In the genomic region with DNA sequence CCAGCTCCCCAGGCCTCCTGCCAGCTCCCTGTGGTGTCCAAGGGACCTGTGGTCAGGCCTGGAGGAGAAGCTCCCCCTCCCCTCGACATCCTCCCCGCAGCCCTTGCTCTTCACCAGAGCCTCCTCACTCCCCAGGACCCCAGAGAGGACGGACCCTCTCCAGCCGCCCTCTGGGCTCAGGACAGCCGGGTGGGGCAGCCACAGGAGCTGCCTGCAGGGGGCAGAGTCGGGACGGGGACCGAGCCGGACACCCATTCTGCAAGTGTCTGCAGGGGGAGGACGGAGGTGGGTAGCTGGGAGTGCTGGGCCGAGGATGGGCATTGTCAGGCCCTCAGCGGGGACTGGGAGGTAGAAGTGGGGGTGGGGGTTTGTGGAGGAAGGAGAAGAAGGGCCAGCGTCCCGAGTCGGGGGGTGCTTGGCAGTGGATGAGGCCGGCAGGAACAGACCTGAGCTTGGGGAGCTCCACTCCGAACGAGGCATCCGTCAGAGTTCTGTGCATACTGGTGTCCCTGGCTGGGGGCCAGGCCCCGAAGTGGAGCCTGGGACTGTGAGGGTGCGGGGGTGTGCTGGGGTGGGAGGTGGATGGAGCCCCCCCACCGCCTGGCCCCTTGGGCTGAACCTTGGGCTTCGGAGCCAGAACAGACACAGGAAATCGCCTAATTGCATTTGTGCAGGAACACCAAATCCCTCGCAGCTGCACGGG, we compare ENCODE assay signal across 6 cellular contexts. TPM values are rescaled to one million over a fixed set of nuclear protein-coding genes. Genes with fewer than 3 reads are reported as not detected.
A peak's percentile ranks its signal among the peaks of the same experiment; 100 is the strongest.
DNase-seq lines count a peak whose midpoint lies in the region; TF ChIP-seq lines count a peak whose summit lies in the region.

No MANE protein-coding gene starts in this region.

- CTCF ChIA-PET in activated naive CD4-positive, alpha-beta T cell treated with anti-CD3 and anti-CD28 coated beads for 36 hours (lab: Charles Lee): interaction anchor here (0.6 to 1.7 kb wide), 4 partner anchors 23 to 1158 kb away, joined by 3 to 7 read pairs (median 3); no protein-coding TSS in a partner anchor

- no peaks in the 10 kb centered on the region for H3K27me3 ChIP-seq in spleen (replicated peaks in 1 of 7)

- H3K36me3 Mint-ChIP-seq in activated naive CD4-positive, alpha-beta T cell treated with anti-CD3 and anti-CD28 coated beads for 36 hours (ENCODE audit: low read depth): peaks cover 1% of the 10 kb centered on the region

- TF ChIP-seq POLR2A in erythroblast (IDR thresholded peaks at IDR 0.05; ENCODE audit: low read length) (no peak), spleen (IDR thresholded peaks at IDR 0.05) (no peak)

- H3K27ac ChIP-seq in spleen: peak overlapping the region in 6 of 8 donors; percentile 32 to 86 (median 77)

- DNase-seq in activated naive CD4-positive, alpha-beta T cell treated with anti-CD3 and anti-CD28 coated beads, Interleukin-2, amount 50 U/mL, for 16 hours: peak; percentile 14
- DNase-seq in activated naive CD4-positive, alpha-beta T cell treated with anti-CD3 and anti-CD28 coated beads for 36 hours: no peak
- peak; percentile 28 to 35 for DNase-seq in erythroblast (lab: John Stamatoyannopoulos, UW)
- DNase-seq in spleen: peak; percentile 87
- no peak for DNase-seq in NCI-H2171 treated with DMSO at 0.1 percent for 48 hours (lab: John Stamatoyannopoulos, UW)
- DNase-seq in NCI-H1436 treated with DMSO at 0.1 percent for 48 hours (lab: John Stamatoyannopoulos, UW): no peak

- 45 to 61% (median 54%) methylated on average over 25 to 26 of the region's 26 CpGs for WGBS in spleen, 5 donors

- H3K4me1 Mint-ChIP-seq in activated naive CD4-positive, alpha-beta T cell treated with anti-CD3 and anti-CD28 coated beads for 36 hours (ENCODE audit: low read depth): peaks cover 26% of the 10 kb centered on the region

- peak; percentile 15 to 74 (median 58) for TF ChIP-seq CTCF in spleen (IDR thresholded peaks at IDR 0.05 in 8 of 11, conservative IDR thresholded peaks at IDR 0.05 in 3 of 11)

- peaks cover 29 to 96% (median 67%) of the 10 kb centered on the region in 6 donors for H3K4me1 ChIP-seq in spleen

- no peaks in the 10 kb centered on the region for H3K27me3 Mint-ChIP-seq in activated naive CD4-positive, alpha-beta T cell treated with anti-CD3 and anti-CD28 coated beads for 36 hours (ENCODE audit: low read depth)

- H3K4me3 ChIP-seq in spleen: peak overlapping the region in 3 of 8 donors; percentile 23 to 71 (median 27)

- intact Hi-C loops in activated naive CD4-positive, alpha-beta T cell treated with anti-CD3 and anti-CD28 coated beads for 36 hours (cut with micrococcal nuclease): no loop called here
- intact Hi-C loops in spleen (cut with DNase I; ENCODE audit: low total_unique reads): no loop called here

- no peak overlapping the region for H3K27ac Mint-ChIP-seq in activated naive CD4-positive, alpha-beta T cell treated with anti-CD3 and anti-CD28 coated beads for 36 hours

- H3K36me3 ChIP-seq in spleen: peaks cover 0 to 69% (median 9%) of the 10 kb centered on the region in 6 donors

- no peaks in the 10 kb centered on the region for H3K9me3 ChIP-seq in spleen

- no peaks in the 10 kb centered on the region for H3K9me3 Mint-ChIP-seq in activated naive CD4-positive, alpha-beta T cell treated with anti-CD3 and anti-CD28 coated beads for 36 hours

- H3K4me3 Mint-ChIP-seq in activated naive CD4-positive, alpha-beta T cell treated with anti-CD3 and anti-CD28 coated beads for 36 hours: no peak overlapping the region

RNA-seq across cellular contexts. Expression of a gene that starts 15.2 kb away (rescaled TPM):
- total RNA-seq in activated naive CD4-positive, alpha-beta T cell treated with anti-CD3 and anti-CD28 coated beads for 36 hours: under 1 TPM; 0.07 to 0.12 TPM
- total RNA-seq in spleen: not detected
- polyA plus RNA-seq in spleen: under 1 TPM; 0.03 to 0.64 (median 0.20) TPM

RNA-seq across cellular contexts. Expression of a gene that starts 23.6 kb away (rescaled TPM):
- total RNA-seq in activated naive CD4-positive, alpha-beta T cell treated with anti-CD3 and anti-CD28 coated beads for 36 hours: 10 to 100 TPM; 42.4 to 42.9 TPM
- 100 to 1,000 TPM; 227 to 422 (median 358) TPM for total RNA-seq in spleen
- polyA plus RNA-seq in spleen: 100 to 1,000 TPM; 136 to 350 (median 148) TPM

RNA-seq across cellular contexts. Expression of a gene that starts 37.7 kb away (rescaled TPM):
- total RNA-seq in activated naive CD4-positive, alpha-beta T cell treated with anti-CD3 and anti-CD28 coated beads for 36 hours: not detected
- 1 to 10 TPM; 2.3 to 8.6 (median 5.2) TPM for total RNA-seq in spleen
- 10 to 100 TPM in 2 of 3 donors, 1 to 10 TPM in 1; 7.3 to 21.8 (median 13.0) TPM for polyA plus RNA-seq in spleen

RNA-seq across cellular contexts. Expression of a gene that starts 41.7 kb away (rescaled TPM):
- total RNA-seq in activated naive CD4-positive, alpha-beta T cell treated with anti-CD3 and anti-CD28 coated beads for 36 hours: not detected
- total RNA-seq in spleen: not detected
- under 1 TPM in 1 of 3 donors, not detected in 2; 0.83 TPM for polyA plus RNA-seq in spleen

RNA-seq across cellular contexts. Expression of a gene that starts 43.0 kb away (rescaled TPM):
- 1 to 10 TPM; 2.3 to 3.3 TPM for total RNA-seq in activated naive CD4-positive, alpha-beta T cell treated with anti-CD3 and anti-CD28 coated beads for 36 hours
- total RNA-seq in spleen: 1 to 10 TPM in 5 of 7 donors, under 1 TPM in 1, not detected in 1; 0.97 to 4.9 (median 1.9) TPM
- 1 to 10 TPM in 2 of 3 donors, under 1 TPM in 1; 0.64 to 4.4 (median 3.5) TPM for polyA plus RNA-seq in spleen

Comparison
In these comparisons a context has a peak if more than half of its experiments do, and no peak if none do; other contexts are left out.
1. DNase-seq: peak in activated naive CD4-positive, alpha-beta T cell treated with anti-CD3 and anti-CD28 coated beads, Interleukin-2, amount 50 U/mL, for 16 hours (single experiment), erythroblast (2 of 2) and spleen (single experiment); none in activated naive CD4-positive, alpha-beta T cell treated with anti-CD3 and anti-CD28 coated beads for 36 hours (single experiment), NCI-H2171 treated with DMSO at 0.1 percent for 48 hours (single experiment) and NCI-H1436 treated with DMSO at 0.1 percent for 48 hours (single experiment).
2. RNA of a gene that starts 23.6 kb away (total RNA-seq): 227 to 422 TPM in spleen; 42.4 to 42.9 TPM in activated naive CD4-positive, alpha-beta T cell treated with anti-CD3 and anti-CD28 coated beads for 36 hours; every median in the first group is over 4 times any median in the second.